9 cellular contexts compared by ENCODE assay signal in the genomic region with DNA sequence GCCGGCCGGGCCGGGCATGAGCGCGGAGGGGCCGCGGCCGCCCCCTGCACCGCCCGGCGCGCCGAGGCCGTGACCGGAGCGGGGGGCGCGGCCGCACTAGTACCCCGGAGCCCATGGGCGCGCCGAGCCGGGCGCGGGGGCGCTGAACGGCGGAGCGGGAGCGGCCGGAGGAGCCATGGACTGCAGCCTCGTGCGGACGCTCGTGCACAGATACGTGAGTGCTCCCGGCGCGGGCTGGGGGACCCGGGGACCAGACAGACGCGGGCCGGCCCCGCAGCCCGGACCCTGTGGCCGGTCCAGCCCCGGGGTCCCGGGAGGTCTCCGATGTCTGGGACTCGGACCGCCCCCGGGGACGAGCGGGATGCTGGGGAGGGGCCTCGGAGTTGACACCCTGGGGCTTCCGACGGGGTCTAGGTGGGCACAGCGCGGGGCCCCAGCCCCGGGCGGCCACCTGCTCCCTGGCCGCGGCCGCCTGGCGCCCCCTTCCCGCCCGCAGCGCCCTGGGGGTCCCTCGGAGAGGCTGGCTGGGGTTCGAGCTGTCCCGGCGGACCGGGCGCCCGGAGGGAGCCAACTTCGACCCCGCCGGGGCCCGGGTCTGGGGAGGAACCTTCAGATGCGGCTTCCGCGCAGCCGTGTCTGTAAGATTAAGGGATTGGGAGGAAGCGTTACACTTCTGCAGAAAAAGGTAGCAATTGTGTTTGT. TPM values are rescaled to one million over a fixed set of nuclear protein-coding genes. Genes with fewer than 3 reads are reported as not detected.
A peak's percentile ranks its signal among the peaks of the same experiment; 100 is the strongest.
DNase-seq lines count a peak whose midpoint lies in the region; ATAC-seq, FAIRE-seq and TF ChIP-seq lines count a peak whose summit lies in the region.
"Had no signal": no experiment of that assay in that cellular context is flagged by ENCODE, and none has a peak within 500 bp of the region (broad histone marks: within the 10 kb centered on the region; RNA-seq: fewer than 3 reads in every experiment).

No MANE protein-coding gene starts in this region.

- peak; percentile 24 for ATAC-seq in HG03159 (IDR thresholded peaks at IDR 0.05; ENCODE audit: unreplicated experiment)
- ATAC-seq in SK-N-SH treated with all-trans-retinoic acid at 6 μM for 48 hours = peak; percentile 16
- peak in 3 of 4 donors; percentile 0 to 5 (median 2) for ATAC-seq in right lobe of liver
- ATAC-seq in stimulated activated naive B cell treated with anti-CD40 and anti-IgM and Interleukin-4, amounts not matched to agents 10 μg/mL and 1 μg/mL and 100 μg/mL, for 72 hours (replicated peaks) = peak; percentile 23 to 37

- POLR2A ChIA-PET in CD8-positive, alpha-beta memory T cell (lab: Charles Lee) = no interaction called here

- intact Hi-C loops in right lobe of liver (cut with DNase I) = no loop called here

- H3K36me3 Mint-ChIP-seq in CD8-positive, alpha-beta memory T cell = peaks cover 0 to 9% (median 0%) of the 10 kb centered on the region in 3 donors
- H3K36me3 Mint-ChIP-seq in stimulated activated naive B cell treated with anti-CD40 and anti-IgM and Interleukin-4, amounts not matched to agents 10 μg/mL and 1 μg/mL and 100 μg/mL, for 72 hours = peaks cover 3 to 21% of the 10 kb centered on the region in 2 donors

- H3K27me3 Mint-ChIP-seq in CD8-positive, alpha-beta memory T cell = no peaks in the 10 kb centered on the region
- no peaks in the 10 kb centered on the region for H3K27me3 Mint-ChIP-seq in stimulated activated naive B cell treated with anti-CD40 and anti-IgM and Interleukin-4, amounts not matched to agents 10 μg/mL and 1 μg/mL and 100 μg/mL, for 72 hours

- no peaks in the 10 kb centered on the region for H3K36me3 ChIP-seq in CD8-positive, alpha-beta memory T cell (ENCODE audit: insufficient read depth, low read length)
- no peaks in the 10 kb centered on the region for H3K36me3 ChIP-seq in right lobe of liver

- no peak for TF ChIP-seq POLR2A in right lobe of liver (IDR thresholded peaks at IDR 0.05)

- DNase-seq in CD8-positive, alpha-beta memory T cell = peak in 2 of 5 donors; percentile 6 to 28
- DNase-seq in GM19239 (ENCODE audit: insufficient read length, low spot score) = peak; percentile 56
- DNase-seq in cerebellum (ENCODE audit: low spot score) = peak; percentile 23
- peak; percentile 59 to 69 (median 69) for DNase-seq in right lobe of liver
- peak; percentile 31 for DNase-seq in stimulated activated naive B cell treated with anti-CD40 and anti-IgM and Interleukin-4, amounts not matched to agents 10 μg/mL and 1 μg/mL and 100 μg/mL, for 72 hours
- DNase-seq in occipital lobe (lab: John Stamatoyannopoulos, UW) = no peak

- peaks cover 42 to 63% (median 60%) of the 10 kb centered on the region in 3 donors for H3K4me1 Mint-ChIP-seq in CD8-positive, alpha-beta memory T cell
- peaks cover 34 to 51% of the 10 kb centered on the region in 2 donors for H3K4me1 Mint-ChIP-seq in stimulated activated naive B cell treated with anti-CD40 and anti-IgM and Interleukin-4, amounts not matched to agents 10 μg/mL and 1 μg/mL and 100 μg/mL, for 72 hours

- FAIRE-seq in GM19239 (lab: Jason Lieb, UNC) = peak; percentile 8
- FAIRE-seq: TTC549 had no signal

- H3K9me3 Mint-ChIP-seq in CD8-positive, alpha-beta memory T cell = no peaks in the 10 kb centered on the region
- H3K9me3 Mint-ChIP-seq in stimulated activated naive B cell treated with anti-CD40 and anti-IgM and Interleukin-4, amounts not matched to agents 10 μg/mL and 1 μg/mL and 100 μg/mL, for 72 hours = no peaks in the 10 kb centered on the region

- CTCF ChIA-PET in CD8-positive, alpha-beta memory T cell (lab: Charles Lee) = no interaction called here

- H3K4me3 ChIP-seq in CD8-positive, alpha-beta memory T cell (ENCODE audit: low read length) = peak overlapping the region; percentile 68
- peak overlapping the region; percentile 81 to 90 (median 84) for H3K4me3 ChIP-seq in right lobe of liver

- no peaks in the 10 kb centered on the region for H3K9me3 ChIP-seq in CD8-positive, alpha-beta memory T cell (ENCODE audit: low read length)
- H3K9me3 ChIP-seq in right lobe of liver = no peaks in the 10 kb centered on the region

- WGBS in right lobe of liver (ENCODE audit: insufficient coverage, low coverage, low lambda C conversion rate, missing lambda C conversion rate) = 0% methylated on average over 5 of the region's 85 CpGs

- peak overlapping the region; percentile 49 for H3K27ac ChIP-seq in CD8-positive, alpha-beta memory T cell (ENCODE audit: low read depth, low read length)
- H3K27ac ChIP-seq in right lobe of liver = peak overlapping the region; percentile 91 to 94 (median 94)

- peak overlapping the region; percentile 83 to 95 (median 88) for H3K4me3 Mint-ChIP-seq in CD8-positive, alpha-beta memory T cell
- H3K4me3 Mint-ChIP-seq in stimulated activated naive B cell treated with anti-CD40 and anti-IgM and Interleukin-4, amounts not matched to agents 10 μg/mL and 1 μg/mL and 100 μg/mL, for 72 hours = peak overlapping the region; percentile 86 to 93

- no peak for TF ChIP-seq CTCF in right lobe of liver (IDR thresholded peaks at IDR 0.05)

- no peaks in the 10 kb centered on the region for H3K27me3 ChIP-seq in CD8-positive, alpha-beta memory T cell (ENCODE audit: insufficient read depth, low read length, poor library complexity, severe bottlenecking)
- no peaks in the 10 kb centered on the region for H3K27me3 ChIP-seq in right lobe of liver

- H3K4me1 ChIP-seq in CD8-positive, alpha-beta memory T cell (ENCODE audit: insufficient read depth, low read length) = peaks cover 45% of the 10 kb centered on the region
- H3K4me1 ChIP-seq in right lobe of liver = peaks cover 0 to 34% (median 6%) of the 10 kb centered on the region in 4 donors

- H3K27ac Mint-ChIP-seq in CD8-positive, alpha-beta memory T cell = peak overlapping the region in 6 of 8 donors; percentile 30 to 91 (median 68)
- H3K27ac Mint-ChIP-seq in stimulated activated naive B cell treated with anti-CD40 and anti-IgM and Interleukin-4, amounts not matched to agents 10 μg/mL and 1 μg/mL and 100 μg/mL, for 72 hours = peak overlapping the region; percentile 56

TF ChIP-seq in SK-N-SH treated with all-trans-retinoic acid at 6 μM for 48 hours, 23 proteins besides CTCF, POLR2A, EP300 and RAD21:
- no peak for TF ChIP-seq ESRRG (CRISPR knock-in tag; IDR thresholded peaks at IDR 0.05)

RNA-seq across cellular contexts. Expression of a gene that starts 0.6 kb away (rescaled TPM):
- total RNA-seq in CD8-positive, alpha-beta memory T cell = 10 to 100 TPM; 34.0 to 34.6 TPM
- 4.5 TPM for polyA plus RNA-seq in CD8-positive, alpha-beta memory T cell
- 15.3 TPM for total RNA-seq in cerebellum
- total RNA-seq in right lobe of liver = 10 to 100 TPM; 24.3 to 57.4 (median 33.1) TPM
- total RNA-seq in occipital lobe = 6.7 TPM
